8 cellular contexts compared by ENCODE assay signal in genomic region chrX:68183612-68184214, GRCh38.
DNase-seq lines count a peak whose midpoint lies in the region; ATAC-seq and TF ChIP-seq lines count a peak whose summit lies in the region.

No MANE protein-coding gene starts in this region.

- H2AFZ ChIP-seq in neural cell (ENCODE audit: low read depth, low read length), result no peak overlapping the region

- no peak overlapping the region for H3K4me3 ChIP-seq in neural cell (ENCODE audit: low read length)

- DNase-seq in DMS 273 (lab: John Stamatoyannopoulos, UW; ENCODE audit: unreplicated experiment), result peak; percentile 70
- DNase-seq in DMS 273 treated with DMSO at 0.1 percent for 48 hours (lab: John Stamatoyannopoulos, UW), result no peak
- DNase-seq in NAMALWA (ENCODE audit: low spot score), result peak; percentile 48
- DNase-seq in CD4-positive, alpha-beta T cell, result no peak

- peak; percentile 54 for TF ChIP-seq RAD21 in neural cell (conservative IDR thresholded peaks at IDR 0.05)

- H3K4me2 ChIP-seq in neural cell (ENCODE audit: low read length), result no peak overlapping the region

- POLR2A ChIA-PET in CD4-positive, alpha-beta T cell (lab: Charles Lee), result no interaction called here

- ATAC-seq in GM18517 (IDR thresholded peaks at IDR 0.05; ENCODE audit: unreplicated experiment) (no peak), HG02623 (IDR thresholded peaks at IDR 0.05; ENCODE audit: unreplicated experiment) (no peak)
- no peak for ATAC-seq in CD4-positive, alpha-beta T cell (ENCODE audit: poor library complexity)

- intact Hi-C loops in CD4-positive, alpha-beta T cell (cut with DNase I, micrococcal nuclease), result no loop called here

- H3K36me3 Mint-ChIP-seq in brain, result peaks cover 2% of the 10 kb centered on the region
- H3K36me3 Mint-ChIP-seq in CD4-positive, alpha-beta T cell (ENCODE audit: low read depth), result no peaks in the 10 kb centered on the region

- CTCF ChIA-PET in CD4-positive, alpha-beta T cell (lab: Charles Lee), result no interaction called here

- no peaks in the 10 kb centered on the region for H3K27me3 ChIP-seq in neural cell (ENCODE audit: insufficient read depth, low read depth, low read length)
- H3K27me3 ChIP-seq in CD4-positive, alpha-beta T cell (ENCODE audit: control insufficient read depth, insufficient read depth, low read length), result no peaks in the 10 kb centered on the region

- H3K9ac ChIP-seq in neural cell (ENCODE audit: low read length), result no peak overlapping the region

- no peak overlapping the region for H3K27ac Mint-ChIP-seq in brain
- no peak overlapping the region for H3K27ac Mint-ChIP-seq in CD4-positive, alpha-beta T cell

- no peak for TF ChIP-seq EP300 in neural cell (conservative IDR thresholded peaks at IDR 0.05; ENCODE audit: poor library complexity, severe bottlenecking)

- no peaks in the 10 kb centered on the region for H3K9me3 Mint-ChIP-seq in brain
- no peaks in the 10 kb centered on the region for H3K9me3 Mint-ChIP-seq in CD4-positive, alpha-beta T cell

- peak; percentile 38 to 64 for TF ChIP-seq CTCF in brain (conservative IDR thresholded peaks at IDR 0.05)
- TF ChIP-seq CTCF in neural cell (IDR thresholded peaks at IDR 0.05; ENCODE audit: poor library complexity, severe bottlenecking), result peak; percentile 61
- TF ChIP-seq CTCF in CD4-positive, alpha-beta T cell (IDR thresholded peaks at IDR 0.05), result no peak

- H3K27me3 Mint-ChIP-seq in brain, result no peaks in the 10 kb centered on the region
- no peaks in the 10 kb centered on the region for H3K27me3 Mint-ChIP-seq in CD4-positive, alpha-beta T cell

- H3K4me3 Mint-ChIP-seq in brain, result no peak overlapping the region
- H3K4me3 Mint-ChIP-seq in CD4-positive, alpha-beta T cell, result no peak overlapping the region

- no peaks in the 10 kb centered on the region for H3K9me3 ChIP-seq in neural cell (ENCODE audit: low read length)
- H3K9me3 ChIP-seq in CD4-positive, alpha-beta T cell (ENCODE audit: control insufficient read depth, low read length), result no peaks in the 10 kb centered on the region

- no peaks in the 10 kb centered on the region for H4K20me1 ChIP-seq in neural cell (ENCODE audit: insufficient read depth)

- no peaks in the 10 kb centered on the region for H3F3A ChIP-seq in neural cell (ENCODE audit: insufficient read depth, low read length, poor library complexity, severe bottlenecking)

- H3K4me1 Mint-ChIP-seq in brain, result no peaks in the 10 kb centered on the region
- H3K4me1 Mint-ChIP-seq in CD4-positive, alpha-beta T cell (ENCODE audit: low read depth), result no peaks in the 10 kb centered on the region

- H3K9me2 ChIP-seq in neural cell (ENCODE audit: insufficient read depth, low read length), result no peaks in the 10 kb centered on the region

- H3K36me3 ChIP-seq in neural cell (ENCODE audit: insufficient read depth, low read length), result no peaks in the 10 kb centered on the region

- no peak overlapping the region for H3K27ac ChIP-seq in neural cell (ENCODE audit: low read length)
- H3K27ac ChIP-seq in CD4-positive, alpha-beta T cell (ENCODE audit: low read depth, low read length), result no peak overlapping the region

- H3K79me2 ChIP-seq in neural cell (replicated peaks; ENCODE audit: insufficient read depth, low read length), result no peaks in the 10 kb centered on the region

TF ChIP-seq in neural cell, 6 proteins besides CTCF, POLR2A, EP300 and RAD21:
- no peak for TF ChIP-seq TAF1 (IDR thresholded peaks at IDR 0.05; ENCODE audit: low read depth)
- TF ChIP-seq EZH2 (IDR thresholded peaks at IDR 0.05; ENCODE audit: borderline replicate concordance, insufficient read depth, low read length, poor library complexity, severe bottlenecking), result no peak
- TF ChIP-seq SMC3 (conservative IDR thresholded peaks at IDR 0.05; ENCODE audit: poor library complexity), result peak; percentile 48
- TF ChIP-seq REST (IDR thresholded peaks at IDR 0.05; ENCODE audit: borderline replicate concordance), result no peak
- TF ChIP-seq MXI1 (conservative IDR thresholded peaks at IDR 0.05; ENCODE audit: poor library complexity, severe bottlenecking), result no peak
- no peak for TF ChIP-seq POLR2AphosphoS5 (IDR thresholded peaks at IDR 0.05)

Comparison
In these comparisons a context has a peak if more than half of its experiments do, and no peak if none do; other contexts are left out.
1. DNase-seq: peak in DMS 273 (single experiment) and NAMALWA (single experiment); none in DMS 273 treated with DMSO at 0.1 percent for 48 hours (single experiment) and CD4-positive, alpha-beta T cell (0 of 10).